Comparison of ENCODE assay signal across 1 cellular context in genomic region chr11:803467-803742, GRCh38.
TF ChIP-seq lines count a peak whose summit lies in the region.

No MANE protein-coding gene starts in this region.

TF ChIP-seq in IMR-90, 13 proteins besides CTCF, POLR2A, EP300 and RAD21:
- TF ChIP-seq MXI1 (IDR thresholded peaks at IDR 0.05; ENCODE audit: borderline replicate concordance, low read depth, low read length), result no peak
- TF ChIP-seq RFX5 (IDR thresholded peaks at IDR 0.05; ENCODE audit: low read depth, low read length), result no peak
- no peak for TF ChIP-seq CHD1 (IDR thresholded peaks at IDR 0.05; ENCODE audit: low read depth, low read length)
- TF ChIP-seq MAZ (IDR thresholded peaks at IDR 0.05; ENCODE audit: borderline replicate concordance, low read depth, low read length), result no peak
- TF ChIP-seq CEBPB (IDR thresholded peaks at IDR 0.05; ENCODE audit: low read depth, low read length), result no peak
- no peak for TF ChIP-seq RCOR1 (IDR thresholded peaks at IDR 0.05; ENCODE audit: insufficient replicate concordance, low read length)
- TF ChIP-seq FOS (IDR thresholded peaks at IDR 0.05; ENCODE audit: low read depth, low read length), result no peak
- TF ChIP-seq NFE2L2 (IDR thresholded peaks at IDR 0.05; ENCODE audit: low read depth, low read length), result no peak
- TF ChIP-seq USF2 (IDR thresholded peaks at IDR 0.05; ENCODE audit: low read depth, low read length), result no peak
- no peak for TF ChIP-seq MAFK (IDR thresholded peaks at IDR 0.05; ENCODE audit: low read depth, low read length)
- TF ChIP-seq SMC3 (IDR thresholded peaks at IDR 0.05; ENCODE audit: low read depth, low read length), result no peak
- TF ChIP-seq BHLHE40 (IDR thresholded peaks at IDR 0.05; ENCODE audit: low read depth, low read length), result no peak
- TF ChIP-seq ELK1 (IDR thresholded peaks at IDR 0.05; ENCODE audit: borderline replicate concordance, low read depth, low read length), result no peak
TF ChIP-seq in IMR-90: peak in this region for 0.
